In genomic region chr12:64097346-64098105, GRCh38 we compare ENCODE assay signal across 20 cellular contexts.
DNase-seq lines count a peak whose midpoint lies in the region; FAIRE-seq and TF ChIP-seq lines count a peak whose summit lies in the region.
"Had no signal": no experiment of that assay in that cellular context is flagged by ENCODE, and none has a peak within 500 bp of the region (broad histone marks: within the 10 kb centered on the region; RNA-seq: fewer than 3 reads in every experiment).

No MANE protein-coding gene starts in this region.

- H4K20me1 ChIP-seq in endothelial cell of umbilical vein (replicated peaks; ENCODE audit: control insufficient read depth, extremely low read depth, insufficient read depth, low read length), result no peaks in the 10 kb centered on the region
- H4K20me1 ChIP-seq: BLaER1 treated with 17β-estradiol and CSF1 and Interleukin-3, amounts not matched to agents 10 nM and 100 nM had no signal

- no peak overlapping the region for H3K4me3 ChIP-seq in endothelial cell of umbilical vein (replicated peaks in 1 of 3; ENCODE audit: insufficient read depth in 1 of 3, low read depth in 1 of 3, low read length in 3 of 3)
- no peak overlapping the region for H3K4me3 ChIP-seq in skeletal muscle cell (ENCODE audit: low read depth, low read length)
- no peak overlapping the region for H3K4me3 ChIP-seq in coronary artery
- H3K4me3 ChIP-seq: BLaER1 treated with 17β-estradiol and CSF1 and Interleukin-3, amounts not matched to agents 10 nM and 100 nM; lower lobe of right lung; SK-N-MC had no signal

- H3K27me3 ChIP-seq in endothelial cell of umbilical vein (ENCODE audit: control insufficient read depth in 2 of 2, insufficient read depth in 2 of 2, low read length in 2 of 2), result no peaks in the 10 kb centered on the region
- H3K27me3 ChIP-seq: BLaER1 treated with 17β-estradiol and CSF1 and Interleukin-3, amounts not matched to agents 10 nM and 100 nM had no signal

- DNase-seq in DMS 273 (lab: John Stamatoyannopoulos, UW; ENCODE audit: unreplicated experiment) (peak; percentile 17), DMS 273 treated with DMSO at 0.1 percent for 48 hours (lab: John Stamatoyannopoulos, UW) (no peak), NCI-H774 (lab: John Stamatoyannopoulos, UW) (peak; percentile 34), endothelial cell of umbilical vein (ENCODE audit: low read depth, low spot score) (peak; percentile 59), skeletal muscle cell (ENCODE audit: low read depth) (peak; percentile 23), nucleus accumbens (lab: John Stamatoyannopoulos, UW) (no peak), GM12891 (ENCODE audit: insufficient read length, low spot score) (no peak), coronary artery (ENCODE audit: low spot score) (no peak)
- DNase-seq: activated CD8-positive, alpha-beta memory T cell treated with anti-CD3 and anti-CD28 coated beads, Interleukin-2, amount 50 U/mL, for 48 hours; anterior cingulate cortex; DMS79; Karpas-422; lower lobe of right lung; naive thymus-derived CD4-positive, alpha-beta T cell; NCI-H1105; T-helper 9 cell had no signal

- H3K27ac ChIP-seq in endothelial cell of umbilical vein (ENCODE audit: insufficient read depth, low read depth, low read length) (no peak overlapping the region), coronary artery (no peak overlapping the region)
- H3K27ac ChIP-seq: 22Rv1; BLaER1 treated with 17β-estradiol and CSF1 and Interleukin-3, amounts not matched to agents 10 nM and 100 nM; lower lobe of right lung; SK-N-MC had no signal

- dilution Hi-C loops in endothelial cell of umbilical vein (cut with MboI; ENCODE audit: extremely low pct_ligation_motif_present, low sequenced_read_pairs), result no loop called here

- H3K9me1 ChIP-seq in endothelial cell of umbilical vein (replicated peaks; ENCODE audit: control insufficient read depth, extremely low read depth, insufficient read depth, low read length), result no peaks in the 10 kb centered on the region

- H3K9ac ChIP-seq in endothelial cell of umbilical vein (replicated peaks; ENCODE audit: extremely low read depth, insufficient read depth, low read length), result no peak overlapping the region
- H3K9ac ChIP-seq: BLaER1 treated with 17β-estradiol and CSF1 and Interleukin-3, amounts not matched to agents 10 nM and 100 nM had no signal

- TF ChIP-seq CTCF in endothelial cell of umbilical vein (IDR thresholded peaks at IDR 0.05; ENCODE audit: extremely low read depth in 1 of 2, insufficient read depth in 1 of 2, low read depth in 1 of 2, low read length in 2 of 2) (no peak), coronary artery (IDR thresholded peaks at IDR 0.05) (no peak)

- no peak overlapping the region for H2AFZ ChIP-seq in endothelial cell of umbilical vein (ENCODE audit: low read depth, low read length)

- H3K4me1 ChIP-seq in endothelial cell of umbilical vein (ENCODE audit: control insufficient read depth, extremely low read depth, insufficient read depth, low read length), result no peaks in the 10 kb centered on the region
- H3K4me1 ChIP-seq: BLaER1 treated with 17β-estradiol and CSF1 and Interleukin-3, amounts not matched to agents 10 nM and 100 nM; lower lobe of right lung had no signal

- H3K9me3 ChIP-seq in endothelial cell of umbilical vein (replicated peaks; ENCODE audit: control insufficient read depth, insufficient read depth, low read length), result no peaks in the 10 kb centered on the region
- H3K9me3 ChIP-seq: BLaER1 treated with 17β-estradiol and CSF1 and Interleukin-3, amounts not matched to agents 10 nM and 100 nM; lower lobe of right lung had no signal

- FAIRE-seq in endothelial cell of umbilical vein (lab: Jason Lieb, UNC), result no peak
- FAIRE-seq in GM12891 (lab: Jason Lieb, UNC), result no peak
- FAIRE-seq: GM19239 had no signal

- POLR2A ChIA-PET in endothelial cell of umbilical vein (lab: Charles Lee), result no interaction called here

- no peaks in the 10 kb centered on the region for H3K79me2 ChIP-seq in endothelial cell of umbilical vein (ENCODE audit: control insufficient read depth, insufficient read depth, low read length)

- H3K36me3 ChIP-seq in endothelial cell of umbilical vein (ENCODE audit: control insufficient read depth in 2 of 2, extremely low read depth in 1 of 2, insufficient read depth in 2 of 2, low read length in 2 of 2), result no peaks in the 10 kb centered on the region
- H3K36me3 ChIP-seq: lower lobe of right lung had no signal

- BruUV-seq in endothelial cell of umbilical vein (replicated peaks; lab: Mats Ljungman, UMichigan), result no TSS peak

- CTCF ChIA-PET in endothelial cell of umbilical vein (lab: Charles Lee), result interaction anchor here (0.7 to 1.6 kb wide), 6 partner anchors 11 to 258 kb away, joined by 3 to 5 read pairs (median 4); partner anchors contain the start of gene SRGAP1

- TF ChIP-seq POLR2A in endothelial cell of umbilical vein (IDR thresholded peaks at IDR 0.05; ENCODE audit: low read depth, low read length) (no peak), GM12891 (IDR thresholded peaks at IDR 0.05; ENCODE audit: low read depth, low read length) (no peak)

- H3K4me2 ChIP-seq in endothelial cell of umbilical vein (ENCODE audit: insufficient read depth, low read length), result no peak overlapping the region
- H3K4me2 ChIP-seq: BLaER1 treated with 17β-estradiol and CSF1 and Interleukin-3, amounts not matched to agents 10 nM and 100 nM had no signal

- intact Hi-C loops in endothelial cell of umbilical vein (cut with micrococcal nuclease), result loop anchor here (5.0 kb wide), 1 partner anchor 65 kb away; no protein-coding TSS in a partner anchor

TF ChIP-seq in endothelial cell of umbilical vein, 7 proteins besides CTCF, POLR2A, EP300 and RAD21:
- TF ChIP-seq MAX (IDR thresholded peaks at IDR 0.05; ENCODE audit: insufficient read depth, insufficient read length) (no peak), POLR2AphosphoS5 (IDR thresholded peaks at IDR 0.05; ENCODE audit: insufficient read depth, low read depth, low read length) (no peak), GATA2 (IDR thresholded peaks at IDR 0.05; ENCODE audit: insufficient read depth, insufficient read length, low read depth, low read length) (no peak), JUN (IDR thresholded peaks at IDR 0.05; ENCODE audit: borderline replicate concordance, insufficient read depth, insufficient read length, low read depth) (no peak), FOS (IDR thresholded peaks at IDR 0.05; ENCODE audit: borderline replicate concordance, insufficient read depth, low read length) (peak; percentile 55), MYC (IDR thresholded peaks at IDR 0.05; ENCODE audit: low read depth, low read length) (no peak)

TF ChIP-seq in GM12891, 5 proteins besides CTCF, POLR2A, EP300 and RAD21:
- TF ChIP-seq TAF1 (IDR thresholded peaks at IDR 0.05; ENCODE audit: low read depth, low read length) (no peak), PAX5 (IDR thresholded peaks at IDR 0.05; ENCODE audit: insufficient read depth, low read length, severe bottlenecking) (no peak), POU2F2 (IDR thresholded peaks at IDR 0.05; ENCODE audit: low read depth, low read length) (no peak), POLR2AphosphoS5 (IDR thresholded peaks at IDR 0.05; ENCODE audit: low read depth, low read length) (no peak), SPI1 (IDR thresholded peaks at IDR 0.05; ENCODE audit: low read depth, low read length) (no peak)

Comparison
In these comparisons a context has a peak if more than half of its experiments do, and no peak if none do; other contexts are left out.
1. DNase-seq: peak in DMS 273 (single experiment), NCI-H774 (single experiment), endothelial cell of umbilical vein (single experiment) and skeletal muscle cell (single experiment); none in DMS 273 treated with DMSO at 0.1 percent for 48 hours (single experiment), nucleus accumbens (0 of 56), GM12891 (single experiment) and coronary artery (single experiment).